Comparison of ENCODE assay signal across 1 cellular context in genomic region chr16:31186176-31186575, GRCh38.
TF ChIP-seq lines count a peak whose summit lies in the region.

No MANE protein-coding gene starts in this region.

TF ChIP-seq in WTC11, 78 proteins besides CTCF, POLR2A, EP300 and RAD21 (continued from another document):
- TF ChIP-seq ZNF532 (CRISPR knock-in tag; IDR thresholded peaks at IDR 0.05; ENCODE audit: borderline replicate concordance) (no peak), OVOL2 (CRISPR knock-in tag; IDR thresholded peaks at IDR 0.05; ENCODE audit: borderline replicate concordance) (no peak), CREB1 (CRISPR knock-in tag; IDR thresholded peaks at IDR 0.05) (no peak), ERG (CRISPR knock-in tag; IDR thresholded peaks at IDR 0.05) (no peak), MAX (CRISPR knock-in tag; IDR thresholded peaks at IDR 0.05) (no peak), NFYB (CRISPR knock-in tag; conservative IDR thresholded peaks at IDR 0.05; ENCODE audit: low read depth) (no peak), FOXP1 (CRISPR knock-in tag; IDR thresholded peaks at IDR 0.05; ENCODE audit: borderline replicate concordance) (no peak), ZNF512 (CRISPR knock-in tag; IDR thresholded peaks at IDR 0.05; ENCODE audit: borderline replicate concordance) (no peak), SP1 (CRISPR knock-in tag; conservative IDR thresholded peaks at IDR 0.05) (no peak), HMGXB4 (CRISPR knock-in tag; IDR thresholded peaks at IDR 0.05) (no peak), PREB (CRISPR knock-in tag; IDR thresholded peaks at IDR 0.05; ENCODE audit: borderline replicate concordance) (no peak), FOXP4 (CRISPR knock-in tag; IDR thresholded peaks at IDR 0.05) (no peak), ZSCAN18 (CRISPR knock-in tag; IDR thresholded peaks at IDR 0.05) (no peak)
